1 cellular context compared by ENCODE assay signal in the genomic region with DNA sequence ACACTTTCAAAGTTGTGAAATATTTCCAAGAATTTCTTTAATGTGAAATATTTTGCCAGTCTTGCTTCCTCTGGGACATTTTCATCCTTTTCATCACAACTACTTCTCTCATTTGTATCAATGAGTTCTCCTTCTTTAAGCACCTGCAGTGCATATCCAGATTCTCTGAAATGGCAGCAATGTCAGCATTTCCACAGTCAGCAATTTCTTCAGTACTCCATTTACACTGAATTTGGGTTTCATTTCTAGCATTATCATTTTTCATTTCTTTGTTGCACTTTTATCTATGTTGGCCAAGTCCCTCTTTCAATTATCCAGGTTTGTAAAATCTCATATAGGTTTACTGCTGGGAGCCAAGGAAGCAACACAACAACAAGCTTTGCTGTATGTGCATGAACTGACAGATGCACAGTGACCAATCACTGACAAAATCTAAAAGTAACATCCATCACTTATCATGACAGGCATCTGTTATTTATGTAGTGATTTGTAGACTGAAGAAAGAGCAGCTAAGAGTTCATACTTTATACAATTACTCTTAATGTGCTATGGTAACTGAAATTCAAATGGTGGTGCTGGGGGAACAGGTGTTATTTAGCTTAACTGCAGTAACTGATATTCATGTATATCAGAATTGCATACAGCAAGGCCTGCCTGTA.
TF ChIP-seq lines count a peak whose summit lies in the region.

No MANE protein-coding gene starts in this region.

TF ChIP-seq in K562, 482 proteins besides CTCF, POLR2A, EP300 and RAD21 (continued from another document):
- no peak for TF ChIP-seq RREB1 (CRISPR knock-in tag; IDR thresholded peaks at IDR 0.05)
- no peak for TF ChIP-seq KLF6 (CRISPR knock-in tag; IDR thresholded peaks at IDR 0.05; ENCODE audit: borderline replicate concordance)
- TF ChIP-seq ID3 (CRISPR knock-in tag; IDR thresholded peaks at IDR 0.05): no peak
- no peak for TF ChIP-seq ID3 (tag; IDR thresholded peaks at IDR 0.05)
